ENCODE assay signal across 8 cellular contexts in genomic region chr21:45074048-45074817, GRCh38. TPM values are rescaled to one million over a fixed set of nuclear protein-coding genes. Genes with fewer than 3 reads are reported as not detected.
DNase-seq lines count a peak whose midpoint lies in the region; ATAC-seq lines count a peak whose summit lies in the region.

ADARB1 (plus strand) TSS chr21:45074580; CDS start chr21:45171657, 97,077 bp downstream.

- H3K4me3 ChIP-seq in HUES64 (ENCODE audit: low read length): peak within 1 kb of the TSS; percentile 77

- peak within 1 kb of the TSS; percentile 70; the same call in 1 of the 2 replicates for H3K27ac ChIP-seq in HUES64 (ENCODE audit: low read depth, low read length)

- H3K9ac ChIP-seq in HUES64 (ENCODE audit: low read depth, low read length): peak within 1 kb of the TSS; percentile 62

- H3K27me3 ChIP-seq in HUES64 (ENCODE audit: insufficient read depth, low read length): peaks cover 22% of the 10 kb centered on the region

- intact Hi-C loops in left cardiac atrium (cut with DNase I) (loop anchor here in 1 of 2 donors (5.0 kb wide), 1 partner anchor 117 kb away; no protein-coding TSS in a partner anchor), posterior vena cava (cut with DNase I) (no loop called here)

- H3K9me3 ChIP-seq in HUES64 (ENCODE audit: insufficient read depth, low read depth, low read length): no peaks in the 10 kb centered on the region

- no peaks in the 10 kb centered on the region for H3K36me3 ChIP-seq in HUES64 (ENCODE audit: insufficient read depth, low read length)

- DNase-seq in AG08395 (ENCODE audit: low spot score) (peak; percentile 90), T-helper 1 cell (peak; percentile 41 to 73 (median 47)), amniotic epithelial cell (ENCODE audit: low read depth) (peak; percentile 47), left cardiac atrium (peak; percentile 73), posterior vena cava (ENCODE audit: low spot score) (peak; percentile 88)

- H3K4me1 ChIP-seq in HUES64 (ENCODE audit: insufficient read depth, low read length): peaks cover 8% of the 10 kb centered on the region; the same call in 1 of the 2 replicates

- ATAC-seq in GM18909 (IDR thresholded peaks at IDR 0.05; ENCODE audit: poor library complexity, unreplicated experiment) (peak; percentile 70), left cardiac atrium (peak; percentile 72 to 90), GM18520 (IDR thresholded peaks at IDR 0.05; ENCODE audit: unreplicated experiment) (no peak)

- WGBS in HUES64: under 1% methylated on average over 132 of the region's 132 CpGs

RNA-seq across cellular contexts. Expression of gene ADARB1, which starts in this region (rescaled TPM):
- polyA plus RNA-seq in HUES64 (2013, experiment 1 of 2): 3.9 TPM
- polyA plus RNA-seq in HUES64 (2013, experiment 2 of 2): 7.2 TPM
- total RNA-seq in left cardiac atrium (10 to 100 TPM; 20.6 to 21.7 TPM), posterior vena cava (10 to 100 TPM; 72.4 to 85.6 TPM)
